Comparison of ENCODE assay signal across 28 cellular contexts in genomic region chr17:18194394-18194793, GRCh38.
"Had no signal": no experiment of that assay in that cellular context is flagged by ENCODE, and none has a peak within 500 bp of the region (broad histone marks: within the 10 kb centered on the region; RNA-seq: fewer than 3 reads in every experiment).

No MANE protein-coding gene starts in this region.

- H3K27me3 Mint-ChIP-seq: activated B cell treated with CpG ODN at 0.5 μM for 24 hours; activated CD4-positive, alpha-beta T cell treated with anti-CD3 and anti-CD28 coated beads for 36 hours; activated naive CD8-positive, alpha-beta T cell treated with anti-CD3 and anti-CD28 coated beads, Interleukin-2, amount 10 ng/mL, durations not matched to agents 7 days and 5 days; effector memory CD8-positive, alpha-beta T cell; natural killer cell treated with Interleukin-12 subunit alpha and Interleukin-12 subunit beta and Interleukin-15 and Interleukin-18, amount 100 ng/mL, for 72 hours; stimulated activated memory B cell treated with anti-CD40 and anti-IgM and Interleukin-4, amounts not matched to agents 10 μg/mL and 1 μg/mL and 100 μg/mL, for 72 hours had no signal

- H3K4me3 ChIP-seq: lung, mucosa of descending colon, prostate gland, sigmoid colon, SJCRH30, testis, transverse colon had no signal

- H3K27ac Mint-ChIP-seq: activated B cell treated with CpG ODN at 0.5 μM for 24 hours; activated CD4-positive, alpha-beta T cell treated with anti-CD3 and anti-CD28 coated beads for 36 hours; activated naive CD8-positive, alpha-beta T cell treated with anti-CD3 and anti-CD28 coated beads, Interleukin-2, amount 10 ng/mL, durations not matched to agents 7 days and 5 days; natural killer cell treated with Interleukin-12 subunit alpha and Interleukin-12 subunit beta and Interleukin-15 and Interleukin-18, amount 100 ng/mL, for 72 hours; stimulated activated memory B cell treated with anti-CD40 and anti-IgM and Interleukin-4, amounts not matched to agents 10 μg/mL and 1 μg/mL and 100 μg/mL, for 72 hours had no signal

- H3K9me3 ChIP-seq: mucosa of descending colon, prostate gland, sigmoid colon, SJCRH30, testis, transverse colon had no signal

- H3K4me3 Mint-ChIP-seq: activated B cell treated with CpG ODN at 0.5 μM for 24 hours; activated CD4-positive, alpha-beta T cell treated with anti-CD3 and anti-CD28 coated beads for 36 hours; activated naive CD8-positive, alpha-beta T cell treated with anti-CD3 and anti-CD28 coated beads, Interleukin-2, amount 10 ng/mL, durations not matched to agents 7 days and 5 days; immature natural killer cell; natural killer cell treated with Interleukin-12 subunit alpha and Interleukin-12 subunit beta and Interleukin-15 and Interleukin-18, amount 100 ng/mL, for 72 hours; stimulated activated memory B cell treated with anti-CD40 and anti-IgM and Interleukin-4, amounts not matched to agents 10 μg/mL and 1 μg/mL and 100 μg/mL, for 72 hours had no signal

- H3K36me3 ChIP-seq: prostate gland had no signal

- H3K9me3 Mint-ChIP-seq: activated B cell treated with CpG ODN at 0.5 μM for 24 hours; activated naive CD8-positive, alpha-beta T cell treated with anti-CD3 and anti-CD28 coated beads, Interleukin-2, amount 10 ng/mL, durations not matched to agents 7 days and 5 days; effector memory CD8-positive, alpha-beta T cell; immature natural killer cell; natural killer cell treated with Interleukin-12 subunit alpha and Interleukin-12 subunit beta and Interleukin-15 and Interleukin-18, amount 100 ng/mL, for 72 hours; stimulated activated memory B cell treated with anti-CD40 and anti-IgM and Interleukin-4, amounts not matched to agents 10 μg/mL and 1 μg/mL and 100 μg/mL, for 72 hours had no signal

- H3K4me1 ChIP-seq: SJCRH30 had no signal

- DNase-seq: activated B cell treated with CpG ODN at 0.5 μM for 24 hours; activated CD4-positive, alpha-beta T cell treated with anti-CD3 and anti-CD28 coated beads for 36 hours; activated CD4-positive, alpha-beta T cell treated with anti-CD3 and anti-CD28 coated beads, Interleukin-2, amount 50 U/mL, for 4 hours; activated CD8-positive, alpha-beta memory T cell treated with anti-CD3 and anti-CD28 coated beads, Interleukin-2, amount 50 U/mL, for 48 hours; activated effector memory CD4-positive, alpha-beta T cell treated with Interleukin-2 at 50 U/mL for 16 hours; activated naive CD4-positive, alpha-beta T cell treated with Interleukin-2 at 50 U/mL for 16 hours; activated naive CD8-positive, alpha-beta T cell treated with anti-CD3 and anti-CD28 coated beads, Interleukin-2, amount 10 ng/mL, durations not matched to agents 7 days and 5 days; amniotic stem cell; brain microvascular endothelial cell; cortex of kidney; effector memory CD8-positive, alpha-beta T cell; hypothalamus; immature natural killer cell; mucosa of descending colon; sigmoid colon; SJCRH30; small intestine; stimulated activated CD4-positive, alpha-beta T cell treated with anti-CD3 and anti-CD28 coated beads, Interleukin-1b, Interleukin-23, amount 100 ng/mL, for 48 hours; stimulated activated CD4-positive, alpha-beta T cell treated with anti-CD3 and anti-CD28 coated beads, Interleukin-4, amount 100 ng/mL, for 4 hours; stimulated activated CD8-positive, alpha-beta memory T cell treated with anti-CD3 and anti-CD28 coated beads, Interleukin-4, amount 100 ng/mL, for 48 hours; T-helper 2 cell; testis; transverse colon had no signal

- H3K27ac ChIP-seq: brain microvascular endothelial cell, prostate gland, sigmoid colon, SJCRH30, testis, transverse colon had no signal

- H3K27me3 ChIP-seq: brain microvascular endothelial cell, sigmoid colon, SJCRH30, testis, transverse colon had no signal

- ATAC-seq: activated CD4-positive, alpha-beta T cell treated with anti-CD3 and anti-CD28 coated beads for 36 hours; effector memory CD8-positive, alpha-beta T cell; mucosa of descending colon; natural killer cell treated with Interleukin-12 subunit alpha and Interleukin-12 subunit beta and Interleukin-15 and Interleukin-18, amount 100 ng/mL, for 72 hours; SK-N-SH treated with all-trans-retinoic acid at 6 μM for 48 hours; stimulated activated memory B cell treated with anti-CD40 and anti-IgM and Interleukin-4, amounts not matched to agents 10 μg/mL and 1 μg/mL and 100 μg/mL, for 72 hours had no signal
